12 cellular contexts compared by ENCODE assay signal in the genomic region with DNA sequence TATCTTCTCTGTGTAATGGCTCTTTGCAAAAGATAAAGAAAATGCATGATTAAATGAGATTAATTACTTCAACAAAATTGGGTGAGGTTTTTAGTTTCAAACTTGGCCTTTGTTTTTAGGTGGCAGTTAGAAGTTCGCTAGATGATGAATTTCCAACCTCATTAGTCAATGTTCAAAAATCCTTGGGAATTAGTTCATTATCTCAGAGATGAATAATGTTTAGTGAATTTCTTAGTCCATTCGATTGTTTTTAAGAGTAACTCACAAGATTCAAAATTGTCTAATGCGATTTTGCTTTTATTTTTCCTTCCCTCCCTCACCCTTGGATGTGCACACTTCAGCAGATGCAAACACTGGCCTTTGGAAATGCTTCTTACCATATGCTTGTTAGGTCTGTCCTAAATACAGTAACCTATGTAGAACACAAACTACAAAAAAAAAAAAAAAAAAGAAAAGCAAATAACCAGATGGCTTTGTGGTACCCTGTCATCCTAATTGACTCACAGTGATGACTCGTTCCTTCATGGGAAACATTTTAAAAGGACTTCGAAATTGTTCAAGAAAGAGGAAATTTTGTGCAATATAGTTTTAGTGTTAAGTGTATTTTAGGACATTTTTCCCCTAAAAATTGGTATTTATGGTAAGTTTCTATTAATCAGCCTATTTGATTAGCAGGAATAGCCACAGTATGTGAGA.
DNase-seq lines count a peak whose midpoint lies in the region; ATAC-seq and TF ChIP-seq lines count a peak whose summit lies in the region.
"Had no signal": no experiment of that assay in that cellular context is flagged by ENCODE, and none has a peak within 500 bp of the region (broad histone marks: within the 10 kb centered on the region; RNA-seq: fewer than 3 reads in every experiment).

No MANE protein-coding gene starts in this region.

- peak overlapping the region; percentile 4 for H3K4me2 ChIP-seq in fibroblast of lung (ENCODE audit: extremely low read depth, insufficient read depth, low read length)

- H3K9ac ChIP-seq in fibroblast of lung (ENCODE audit: insufficient read depth, low read length): no peak overlapping the region

- peak overlapping the region; percentile 28 for H3K4me3 Mint-ChIP-seq in activated T-cell treated with anti-CD3 and anti-CD28 coated beads, Interleukin-2, amount 50 U/mL, for 4 hours
- H3K4me3 Mint-ChIP-seq in stimulated activated naive CD8-positive, alpha-beta T cell treated with anti-CD3 and anti-CD28 coated beads, Interleukin-15, Interleukin-2, amounts not matched to agents 100 ng/mL and 50 ng/mL, for 24 hours: no peak overlapping the region
- no peak overlapping the region for H3K4me3 Mint-ChIP-seq in immature natural killer cell

- peaks cover 3% of the 10 kb centered on the region for H3K36me3 ChIP-seq in fibroblast of lung (ENCODE audit: control insufficient read depth, insufficient read depth, low read length)

- H3K4me1 ChIP-seq in fibroblast of lung (ENCODE audit: control insufficient read depth, extremely low read depth, insufficient read depth, low read length): peaks cover 27% of the 10 kb centered on the region

- H3K9me3 ChIP-seq in fibroblast of lung (ENCODE audit: control insufficient read depth, insufficient read depth, low read depth, low read length): no peaks in the 10 kb centered on the region

- H3K4me1 Mint-ChIP-seq in activated T-cell treated with anti-CD3 and anti-CD28 coated beads, Interleukin-2, amount 50 U/mL, for 4 hours (ENCODE audit: low read depth): peaks cover 15% of the 10 kb centered on the region
- peaks cover 34% of the 10 kb centered on the region for H3K4me1 Mint-ChIP-seq in stimulated activated naive CD8-positive, alpha-beta T cell treated with anti-CD3 and anti-CD28 coated beads, Interleukin-15, Interleukin-2, amounts not matched to agents 100 ng/mL and 50 ng/mL, for 24 hours (ENCODE audit: low read depth)
- H3K4me1 Mint-ChIP-seq in immature natural killer cell: no peaks in the 10 kb centered on the region

- no peaks in the 10 kb centered on the region for H3K79me2 ChIP-seq in fibroblast of lung (ENCODE audit: control insufficient read depth, insufficient read depth, low read length)

- no peaks in the 10 kb centered on the region for H3K36me3 Mint-ChIP-seq in activated T-cell treated with anti-CD3 and anti-CD28 coated beads, Interleukin-2, amount 50 U/mL, for 4 hours (ENCODE audit: insufficient read depth)
- no peaks in the 10 kb centered on the region for H3K36me3 Mint-ChIP-seq in stimulated activated naive CD8-positive, alpha-beta T cell treated with anti-CD3 and anti-CD28 coated beads, Interleukin-15, Interleukin-2, amounts not matched to agents 100 ng/mL and 50 ng/mL, for 24 hours (ENCODE audit: low read depth)
- H3K36me3 Mint-ChIP-seq in immature natural killer cell: no peaks in the 10 kb centered on the region
- H3K36me3 Mint-ChIP-seq: activated naive CD4-positive, alpha-beta T cell treated with anti-CD3 and anti-CD28 coated beads, Interleukin-2, amount 50 U/mL, for 24 hours had no signal

- H3K9me3 Mint-ChIP-seq in activated T-cell treated with anti-CD3 and anti-CD28 coated beads, Interleukin-2, amount 50 U/mL, for 4 hours: no peaks in the 10 kb centered on the region
- H3K9me3 Mint-ChIP-seq in stimulated activated naive CD8-positive, alpha-beta T cell treated with anti-CD3 and anti-CD28 coated beads, Interleukin-15, Interleukin-2, amounts not matched to agents 100 ng/mL and 50 ng/mL, for 24 hours: no peaks in the 10 kb centered on the region
- no peaks in the 10 kb centered on the region for H3K9me3 Mint-ChIP-seq in immature natural killer cell
- H3K9me3 Mint-ChIP-seq: activated naive CD4-positive, alpha-beta T cell treated with anti-CD3 and anti-CD28 coated beads, Interleukin-2, amount 50 U/mL, for 24 hours had no signal

- peak overlapping the region; percentile 57 for H3K27ac Mint-ChIP-seq in stimulated activated naive CD8-positive, alpha-beta T cell treated with anti-CD3 and anti-CD28 coated beads, Interleukin-15, Interleukin-2, amounts not matched to agents 100 ng/mL and 50 ng/mL, for 24 hours
- H3K27ac Mint-ChIP-seq in immature natural killer cell: no peak overlapping the region

- ATAC-seq in activated T-cell treated with anti-CD3 and anti-CD28 coated beads, Interleukin-2, amount 50 U/mL, for 4 hours: peak; percentile 62
- no peak for ATAC-seq in esophagus mucosa

- TF ChIP-seq CTCF in fibroblast of lung (conservative IDR thresholded peaks at IDR 0.05 in 1 of 2, IDR thresholded peaks at IDR 0.05 in 1 of 2; ENCODE audit: low read depth in 1 of 2, low read length in 2 of 2): no peak

- DNase-seq in activated T-cell treated with anti-CD3 and anti-CD28 coated beads, Interleukin-2, amount 50 U/mL, for 4 hours: no peak
- no peak for DNase-seq in activated T-cell treated with anti-CD3 and anti-CD28 coated beads, Interleukin-2, amount 50 U/mL, for 1 hour
- peak; percentile 80 for DNase-seq in NCI-H2171 (lab: John Stamatoyannopoulos, UW)
- DNase-seq in fibroblast of lung (ENCODE audit: low read depth in 2 of 2): peak; percentile 62 to 94
- DNase-seq in immature natural killer cell: no peak
- no peak for DNase-seq in activated naive CD4-positive, alpha-beta T cell treated with Interleukin-2 at 50 U/mL for 16 hours
- DNase-seq: NCI-H526 treated with DMSO at 0.1 percent for 48 hours, T-helper 9 cell had no signal

- no peaks in the 10 kb centered on the region for H4K20me1 ChIP-seq in fibroblast of lung (ENCODE audit: control insufficient read depth, extremely low read depth, insufficient read depth, low read length)

- H2AFZ ChIP-seq in fibroblast of lung (ENCODE audit: low read length): no peak overlapping the region

- no peak overlapping the region for H3K4me3 ChIP-seq in fibroblast of lung (replicated peaks in 1 of 4; ENCODE audit: control extremely low read depth in 1 of 4, insufficient read depth in 1 of 4, low read depth in 3 of 4, low read length in 4 of 4)

- H3K27ac ChIP-seq in fibroblast of lung (ENCODE audit: insufficient read depth, low read length): peak overlapping the region; percentile 57
- H3K27ac ChIP-seq: C4-2B had no signal

- peaks cover 19% of the 10 kb centered on the region for H3K27me3 Mint-ChIP-seq in activated T-cell treated with anti-CD3 and anti-CD28 coated beads, Interleukin-2, amount 50 U/mL, for 4 hours (ENCODE audit: low read depth)
- peaks cover 23% of the 10 kb centered on the region for H3K27me3 Mint-ChIP-seq in stimulated activated naive CD8-positive, alpha-beta T cell treated with anti-CD3 and anti-CD28 coated beads, Interleukin-15, Interleukin-2, amounts not matched to agents 100 ng/mL and 50 ng/mL, for 24 hours
- H3K27me3 Mint-ChIP-seq in immature natural killer cell (ENCODE audit: low read depth in 3 of 3): peaks cover 8 to 15% (median 8%) of the 10 kb centered on the region in 3 donors

- no peaks in the 10 kb centered on the region for H3K27me3 ChIP-seq in fibroblast of lung (ENCODE audit: control insufficient read depth, insufficient read depth, low read length)

Comparison
In these comparisons a context has a peak if more than half of its experiments do, and no peak if none do; other contexts are left out.
1. DNase-seq: peak in NCI-H2171 (single experiment) and fibroblast of lung (2 of 2); none in activated T-cell treated with anti-CD3 and anti-CD28 coated beads, Interleukin-2, amount 50 U/mL, for 4 hours (single experiment), activated T-cell treated with anti-CD3 and anti-CD28 coated beads, Interleukin-2, amount 50 U/mL, for 1 hour (single experiment), immature natural killer cell (0 of 3) and activated naive CD4-positive, alpha-beta T cell treated with Interleukin-2 at 50 U/mL for 16 hours (single experiment).